Comparison of ENCODE assay signal across 1 cellular context in genomic region chr3:149582395-149582794, GRCh38.
TF ChIP-seq lines count a peak whose summit lies in the region.

No MANE protein-coding gene starts in this region.

TF ChIP-seq in SK-N-SH treated with all-trans-retinoic acid at 6 μM for 48 hours, 23 proteins besides CTCF, POLR2A, EP300 and RAD21 (continued from another document):
- no peak for TF ChIP-seq TSHZ2 (CRISPR knock-in tag; IDR thresholded peaks at IDR 0.05)
- no peak for TF ChIP-seq POU6F1 (CRISPR knock-in tag; IDR thresholded peaks at IDR 0.05; ENCODE audit: borderline replicate concordance, low read depth)
- TF ChIP-seq CSRNP3 (CRISPR knock-in tag; IDR thresholded peaks at IDR 0.05), result no peak
TF ChIP-seq in SK-N-SH treated with all-trans-retinoic acid at 6 μM for 48 hours: peak in this region for 0.
